In genomic region chr4:179569549-179569948, GRCh38 we compare ENCODE assay signal across 36 cellular contexts.
DNase-seq lines count a peak whose midpoint lies in the region; ATAC-seq, FAIRE-seq and TF ChIP-seq lines count a peak whose summit lies in the region.
"Had no signal": no experiment of that assay in that cellular context is flagged by ENCODE, and none has a peak within 500 bp of the region (broad histone marks: within the 10 kb centered on the region; RNA-seq: fewer than 3 reads in every experiment).

No MANE protein-coding gene starts in this region.

- H3K4me2 ChIP-seq in OCI-LY3 (ENCODE audit: low read length) (peak overlapping the region; percentile 5; the same call in 1 of the 2 replicates), GM12878 (ENCODE audit: control insufficient read depth, insufficient read depth) (no peak overlapping the region)
- H3K4me2 ChIP-seq: A549; BLaER1; BLaER1 treated with 17β-estradiol and CSF1 and Interleukin-3, amounts not matched to agents 10 nM and 100 nM had no signal

- no peak for FAIRE-seq in GM12878 (lab: Jason Lieb, UNC)
- FAIRE-seq in frontal cortex (lab: Jason Lieb, UNC), result no peak
- FAIRE-seq: A204.1, A549, D721Med had no signal

- SMC1A ChIA-PET in GM12878 (lab: Charles Lee; ENCODE audit: uncharacterized antibody, unreplicated experiment), result interaction anchor here (0.6 to 2.1 kb wide), 10 partner anchors 11 to 722 kb away, joined by 3 to 5 read pairs (median 4); no protein-coding TSS in a partner anchor

- 19% methylated on average over 2 of the region's 2 CpGs for WGBS in GM12878 (ENCODE audit: insufficient coverage, insufficient replicate concordance, low lambda C conversion rate, missing lambda C conversion rate)

- CTCF ChIA-PET in GM12878 (lab: Yijun Ruan, JAX), result no interaction called here
- CTCF ChIA-PET in activated CD8-positive, alpha-beta memory T cell treated with anti-CD3 and anti-CD28 coated beads, Interleukin-2, amount 10 ng/mL, durations not matched to agents 7 days and 5 days (lab: Charles Lee), result no interaction called here
- CTCF ChIA-PET in CD8-positive, alpha-beta T cell (lab: Charles Lee), result no interaction called here

- peaks cover 21% of the 10 kb centered on the region for H3K9me3 Mint-ChIP-seq in activated CD8-positive, alpha-beta memory T cell treated with anti-CD3 and anti-CD28 coated beads, Interleukin-2, amount 10 ng/mL, durations not matched to agents 7 days and 5 days (ENCODE audit: low read depth)
- H3K9me3 Mint-ChIP-seq in CD8-positive, alpha-beta T cell, result peaks cover 19% of the 10 kb centered on the region

- intact Hi-C loops in GM12878 (cut with micrococcal nuclease; ENCODE audit: unreplicated experiment), result no loop called here
- intact Hi-C loops in CD8-positive, alpha-beta T cell (cut with DNase I, micrococcal nuclease), result no loop called here

- no peaks in the 10 kb centered on the region for H3K27me3 Mint-ChIP-seq in activated CD8-positive, alpha-beta memory T cell treated with anti-CD3 and anti-CD28 coated beads, Interleukin-2, amount 10 ng/mL, durations not matched to agents 7 days and 5 days
- no peaks in the 10 kb centered on the region for H3K27me3 Mint-ChIP-seq in CD8-positive, alpha-beta T cell (ENCODE audit: low read depth)
- H3K27me3 Mint-ChIP-seq: B cell; CD4-positive, alpha-beta memory T cell; CD4-positive, alpha-beta T cell; CD4-positive, CD25-positive, alpha-beta regulatory T cell had no signal

- H2AFZ ChIP-seq in OCI-LY3 (ENCODE audit: low read depth, low read length) (peak overlapping the region; percentile 5; the same call in 1 of the 2 replicates), GM12878 (ENCODE audit: control insufficient read depth, low read depth, low read length) (no peak overlapping the region)

- no peak overlapping the region for H3K27ac Mint-ChIP-seq in activated CD8-positive, alpha-beta memory T cell treated with anti-CD3 and anti-CD28 coated beads, Interleukin-2, amount 10 ng/mL, durations not matched to agents 7 days and 5 days
- no peak overlapping the region for H3K27ac Mint-ChIP-seq in CD8-positive, alpha-beta T cell
- H3K27ac Mint-ChIP-seq: B cell; CD14-positive monocyte; CD4-positive, alpha-beta memory T cell; CD4-positive, alpha-beta T cell; CD4-positive, CD25-positive, alpha-beta regulatory T cell; CD8-positive, alpha-beta memory T cell had no signal

- RAD21 ChIA-PET in GM12878 (lab: Charles Lee; ENCODE audit: unreplicated experiment), result no interaction called here

- H3K79me2 ChIP-seq in OCI-LY3 (ENCODE audit: low read length) (no peaks in the 10 kb centered on the region), GM12878 (ENCODE audit: control insufficient read depth, insufficient read depth, low read length) (no peaks in the 10 kb centered on the region)

- peaks cover 23% of the 10 kb centered on the region for H3K4me1 ChIP-seq in OCI-LY3 (ENCODE audit: low read length)
- no peaks in the 10 kb centered on the region for H3K4me1 ChIP-seq in GM12878 (ENCODE audit: control insufficient read depth, insufficient read depth, low read length)
- H3K4me1 ChIP-seq in CD8-positive, alpha-beta T cell (ENCODE audit: insufficient read depth, low read length), result no peaks in the 10 kb centered on the region
- H3K4me1 ChIP-seq: A549; BE2C; BLaER1; BLaER1 treated with 17β-estradiol and CSF1 and Interleukin-3, amounts not matched to agents 10 nM and 100 nM; Caco-2 had no signal

- H3K9me3 ChIP-seq in OCI-LY3 (ENCODE audit: insufficient read depth, low read length) (peaks cover 29% of the 10 kb centered on the region), GM12878 (replicated peaks; ENCODE audit: control insufficient read depth, insufficient read depth, low read length) (no peaks in the 10 kb centered on the region)
- H3K9me3 ChIP-seq in CD8-positive, alpha-beta T cell (ENCODE audit: low read length), result peaks cover 4% of the 10 kb centered on the region
- H3K9me3 ChIP-seq: A549, BE2C, Caco-2 had no signal

- H3K27ac ChIP-seq in OCI-LY3 (ENCODE audit: low read length), result peak overlapping the region; percentile 76
- no peak overlapping the region for H3K27ac ChIP-seq in GM12878 (ENCODE audit: control insufficient read depth, insufficient read depth)
- no peak overlapping the region for H3K27ac ChIP-seq in CD8-positive, alpha-beta T cell (ENCODE audit: low read depth, low read length)
- H3K27ac ChIP-seq: 22Rv1; A549; BLaER1; BLaER1 treated with 17β-estradiol and CSF1 and Interleukin-3, amounts not matched to agents 10 nM and 100 nM; C4-2B had no signal

- H4K20me1 ChIP-seq in OCI-LY3 (ENCODE audit: insufficient read depth, low read length) (no peaks in the 10 kb centered on the region), GM12878 (ENCODE audit: control insufficient read depth, insufficient read depth) (no peaks in the 10 kb centered on the region)
- H4K20me1 ChIP-seq: BLaER1; BLaER1 treated with 17β-estradiol and CSF1 and Interleukin-3, amounts not matched to agents 10 nM and 100 nM had no signal

- H3K36me3 ChIP-seq in OCI-LY3 (replicated peaks; ENCODE audit: low read depth, low read length) (peaks cover 56% of the 10 kb centered on the region), GM12878 (ENCODE audit: control insufficient read depth in 2 of 2, insufficient read depth in 2 of 2, low read length in 1 of 2) (no peaks in the 10 kb centered on the region)
- no peaks in the 10 kb centered on the region for H3K36me3 ChIP-seq in CD8-positive, alpha-beta T cell (ENCODE audit: insufficient read depth, low read length)
- H3K36me3 ChIP-seq: BE2C; BLaER1; BLaER1 treated with 17β-estradiol and CSF1 and Interleukin-3, amounts not matched to agents 10 nM and 100 nM had no signal

- in situ Hi-C loops in GM12878 (cut with MboI), result no loop called here

- H3K9ac ChIP-seq in OCI-LY3 (ENCODE audit: low read length) (peak overlapping the region; percentile 15; the same call in 1 of the 2 replicates), GM12878 (ENCODE audit: control insufficient read depth, insufficient read depth, low read length) (no peak overlapping the region)
- H3K9ac ChIP-seq: BLaER1; BLaER1 treated with 17β-estradiol and CSF1 and Interleukin-3, amounts not matched to agents 10 nM and 100 nM had no signal

- no peak for TF ChIP-seq POLR2A in GM12878 (IDR thresholded peaks at IDR 0.05; ENCODE audit: low read depth, low read length)

- TF ChIP-seq CTCF in OCI-LY3 (IDR thresholded peaks at IDR 0.05; ENCODE audit: low read depth, low read length), result no peak
- no peak for TF ChIP-seq CTCF in GM12878 (IDR thresholded peaks at IDR 0.05 in 2 of 3, conservative IDR thresholded peaks at IDR 0.05 in 1 of 3; ENCODE audit: control insufficient read depth in 2 of 3, extremely low read depth in 1 of 3, insufficient read depth in 1 of 3, low read depth in 3 of 3, low read length in 3 of 3)
- no peak for TF ChIP-seq CTCF in CD8-positive, alpha-beta T cell (IDR thresholded peaks at IDR 0.05)

- H3K36me3 Mint-ChIP-seq in activated CD8-positive, alpha-beta memory T cell treated with anti-CD3 and anti-CD28 coated beads, Interleukin-2, amount 10 ng/mL, durations not matched to agents 7 days and 5 days, result no peaks in the 10 kb centered on the region
- H3K36me3 Mint-ChIP-seq in CD8-positive, alpha-beta T cell, result no peaks in the 10 kb centered on the region
- H3K36me3 Mint-ChIP-seq: CD14-positive monocyte; CD4-positive, alpha-beta memory T cell; CD4-positive, CD25-positive, alpha-beta regulatory T cell; CD8-positive, alpha-beta memory T cell had no signal

- TF ChIP-seq RAD21 in GM12878 (IDR thresholded peaks at IDR 0.05; ENCODE audit: insufficient read depth, low read depth, low read length), result no peak

- H3K4me1 Mint-ChIP-seq in activated CD8-positive, alpha-beta memory T cell treated with anti-CD3 and anti-CD28 coated beads, Interleukin-2, amount 10 ng/mL, durations not matched to agents 7 days and 5 days, result no peaks in the 10 kb centered on the region
- no peaks in the 10 kb centered on the region for H3K4me1 Mint-ChIP-seq in CD8-positive, alpha-beta T cell (ENCODE audit: low read depth)
- H3K4me1 Mint-ChIP-seq: B cell; CD14-positive monocyte; CD4-positive, alpha-beta memory T cell; CD4-positive, CD25-positive, alpha-beta regulatory T cell; CD8-positive, alpha-beta memory T cell had no signal

- H3K4me3 ChIP-seq in OCI-LY3 (ENCODE audit: low read length) (no peak overlapping the region), GM12878 (no peak overlapping the region)
- H3K4me3 ChIP-seq in CD8-positive, alpha-beta T cell (ENCODE audit: low read depth, low read length), result no peak overlapping the region
- H3K4me3 ChIP-seq: A549; BLaER1; BLaER1 treated with 17β-estradiol and CSF1 and Interleukin-3, amounts not matched to agents 10 nM and 100 nM had no signal

- POLR2A ChIA-PET in GM12878 (lab: Charles Lee), result no interaction called here
- POLR2A ChIA-PET in CD8-positive, alpha-beta T cell (lab: Charles Lee), result no interaction called here

- no peak overlapping the region for H3K4me3 Mint-ChIP-seq in activated CD8-positive, alpha-beta memory T cell treated with anti-CD3 and anti-CD28 coated beads, Interleukin-2, amount 10 ng/mL, durations not matched to agents 7 days and 5 days
- H3K4me3 Mint-ChIP-seq in CD8-positive, alpha-beta T cell, result no peak overlapping the region
- H3K4me3 Mint-ChIP-seq: B cell; CD14-positive monocyte; CD4-positive, alpha-beta memory T cell; CD4-positive, alpha-beta T cell; CD4-positive, CD25-positive, alpha-beta regulatory T cell; CD8-positive, alpha-beta memory T cell had no signal

- ATAC-seq in HG02852 (IDR thresholded peaks at IDR 0.05; ENCODE audit: unreplicated experiment) (peak; percentile 54), GM12878 (peak; percentile 59)
- ATAC-seq in activated CD8-positive, alpha-beta memory T cell treated with anti-CD3 and anti-CD28 coated beads, Interleukin-2, amount 10 ng/mL, durations not matched to agents 7 days and 5 days, result no peak
- no peak for ATAC-seq in CD8-positive, alpha-beta T cell
- ATAC-seq: A549 had no signal

- DNase-seq in GM12878 (ENCODE audit: low read depth, low spot score) (no peak), myocyte (ENCODE audit: low read depth) (peak; percentile 1), NCI-H82 (lab: John Stamatoyannopoulos, UW) (no peak), frontal cortex (ENCODE audit: low spot score in 2 of 2) (no peak)
- DNase-seq in activated CD8-positive, alpha-beta memory T cell treated with anti-CD3 and anti-CD28 coated beads, Interleukin-2, amount 10 ng/mL, durations not matched to agents 7 days and 5 days, result no peak
- DNase-seq in CD8-positive, alpha-beta T cell, result no peak
- DNase-seq: 8988T; ACHN; AML-193; BE2C; C1 segment of cervical spinal cord; Caco-2; Calu3; CD4-positive, alpha-beta memory T cell; CD4-positive, alpha-beta T cell; CD4-positive, CD25-positive, alpha-beta regulatory T cell; CD8-positive, alpha-beta memory T cell; COR-L47; DMS 273 treated with DMSO at 0.1 percent for 48 hours; DMS153; DMS53; DMS79; DMS79 treated with DMSO at 0.1 percent for 48 hours; DND-41; EL had no signal

- H3K27me3 ChIP-seq in OCI-LY3 (ENCODE audit: low read depth, low read length) (no peaks in the 10 kb centered on the region), GM12878 (replicated peaks in 1 of 2; ENCODE audit: control insufficient read depth in 2 of 2, insufficient read depth in 2 of 2, low read length in 1 of 2) (no peaks in the 10 kb centered on the region)
- peaks cover 3% of the 10 kb centered on the region for H3K27me3 ChIP-seq in CD8-positive, alpha-beta T cell (ENCODE audit: insufficient read depth, low read length)
- H3K27me3 ChIP-seq: BE2C; BLaER1; BLaER1 treated with 17β-estradiol and CSF1 and Interleukin-3, amounts not matched to agents 10 nM and 100 nM had no signal

- TF ChIP-seq EP300 in GM12878 (IDR thresholded peaks at IDR 0.05; ENCODE audit: borderline replicate concordance in 1 of 2, control insufficient read depth in 1 of 2, low read depth in 2 of 2, low read length in 2 of 2), result no peak

- BruUV-seq in GM12878 (replicated peaks; lab: Mats Ljungman, UMichigan), result no TSS peak

Comparison
In these comparisons a context has a peak if more than half of its experiments do, and no peak if none do; other contexts are left out.
1. ATAC-seq: peak in HG02852 (single experiment) and GM12878 (single experiment); none in activated CD8-positive, alpha-beta memory T cell treated with anti-CD3 and anti-CD28 coated beads, Interleukin-2, amount 10 ng/mL, durations not matched to agents 7 days and 5 days (single experiment) and CD8-positive, alpha-beta T cell (single experiment).